ENCODE assay signal across 8 cellular contexts in genomic region chr1:109112652-109113285, GRCh38. TPM values are rescaled to one million over a fixed set of nuclear protein-coding genes. Genes with fewer than 3 reads are reported as not detected.
A peak's percentile ranks its signal among the peaks of the same experiment; 100 is the strongest.
DNase-seq lines count a peak whose midpoint lies in the region; ATAC-seq and TF ChIP-seq lines count a peak whose summit lies in the region.

No MANE protein-coding gene starts in this region.

- CTCF ChIA-PET in activated CD4-positive, alpha-beta T cell treated with anti-CD3 and anti-CD28 coated beads for 36 hours (lab: Charles Lee) = interaction anchor here (0.6 to 7.1 kb wide), 26 partner anchors 11 to 448 kb away, joined by 3 to 73 read pairs (median 4); partner anchors contain the start of genes CLCC1, SARS1, TAF13 and TMEM167B

- intact Hi-C loops in activated CD4-positive, alpha-beta T cell treated with anti-CD3 and anti-CD28 coated beads for 36 hours (cut with DNase I, micrococcal nuclease) = loop anchor here (1.0 to 5.0 kb wide), 12 partner anchors 12 to 420 kb away; partner anchors contain the start of genes CLCC1 (in 1 of the 2), GPSM2 (in 1 of the 2), PRPF38B (in 1 of the 2) and PSMA5 (in 1 of the 2)

- H3K4me1 Mint-ChIP-seq in activated CD4-positive, alpha-beta T cell treated with anti-CD3 and anti-CD28 coated beads for 36 hours = peaks cover 41% of the 10 kb centered on the region
- peaks cover 20% of the 10 kb centered on the region for H3K4me1 Mint-ChIP-seq in chondrocyte (ENCODE audit: low read depth)

- H3K4me3 Mint-ChIP-seq in activated CD4-positive, alpha-beta T cell treated with anti-CD3 and anti-CD28 coated beads for 36 hours = peak overlapping the region; percentile 71
- peak overlapping the region; percentile 67 for H3K4me3 Mint-ChIP-seq in chondrocyte (ENCODE audit: unreplicated experiment)

- POLR2A ChIA-PET in activated CD4-positive, alpha-beta T cell treated with anti-CD3 and anti-CD28 coated beads for 36 hours (lab: Charles Lee) = no interaction called here

- no peaks in the 10 kb centered on the region for H3K36me3 Mint-ChIP-seq in activated CD4-positive, alpha-beta T cell treated with anti-CD3 and anti-CD28 coated beads for 36 hours (ENCODE audit: low read depth)
- H3K36me3 Mint-ChIP-seq in chondrocyte (ENCODE audit: low read depth) = no peaks in the 10 kb centered on the region

- DNase-seq in 8988T (peak; percentile 82), NCI-H345 treated with DMSO at 0.1 percent for 48 hours (lab: John Stamatoyannopoulos, UW; ENCODE audit: unreplicated experiment) (peak; percentile 93), chondrocyte (ENCODE audit: low spot score) (peak; percentile 97), kidney tubule cell (ENCODE audit: low spot score) (peak; percentile 93)
- peak; percentile 95 for DNase-seq in activated CD4-positive, alpha-beta T cell treated with anti-CD3 and anti-CD28 coated beads for 36 hours
- DNase-seq in stimulated activated CD4-positive, alpha-beta T cell treated with anti-CD3 and anti-CD28 coated beads, Interleukin-1b, Interleukin-23, amount 100 ng/mL, for 1 hour (ENCODE audit: low read depth in 2 of 2) = peak; percentile 75 to 81

- peak overlapping the region; percentile 65 for H3K27ac Mint-ChIP-seq in activated CD4-positive, alpha-beta T cell treated with anti-CD3 and anti-CD28 coated beads for 36 hours
- peak overlapping the region; percentile 24 for H3K27ac Mint-ChIP-seq in chondrocyte (ENCODE audit: unreplicated experiment)

- H3K27me3 Mint-ChIP-seq in activated CD4-positive, alpha-beta T cell treated with anti-CD3 and anti-CD28 coated beads for 36 hours = no peaks in the 10 kb centered on the region
- peaks cover 33% of the 10 kb centered on the region for H3K27me3 Mint-ChIP-seq in chondrocyte (ENCODE audit: low read depth)

- H3K9me3 Mint-ChIP-seq in activated CD4-positive, alpha-beta T cell treated with anti-CD3 and anti-CD28 coated beads for 36 hours (ENCODE audit: low read depth) = no peaks in the 10 kb centered on the region
- H3K9me3 Mint-ChIP-seq in chondrocyte (ENCODE audit: low read depth) = no peaks in the 10 kb centered on the region

- TF ChIP-seq CTCF in chondrocyte (IDR thresholded peaks at IDR 0.05) = peak; percentile 97

- ATAC-seq in GM18511 (IDR thresholded peaks at IDR 0.05; ENCODE audit: unreplicated experiment) (peak; percentile 72), HG03159 (IDR thresholded peaks at IDR 0.05; ENCODE audit: unreplicated experiment) (peak; percentile 59)
- ATAC-seq in activated CD4-positive, alpha-beta T cell treated with anti-CD3 and anti-CD28 coated beads for 36 hours = peak; percentile 62

RNA-seq across cellular contexts. Expression of gene ELAPOR1, which starts 1.1 kb away (rescaled TPM):
- 1 to 10 TPM; 7.1 to 8.7 TPM for total RNA-seq in activated CD4-positive, alpha-beta T cell treated with anti-CD3 and anti-CD28 coated beads for 36 hours
- total RNA-seq in chondrocyte = 0.46 to 1.2 TPM (median 0.97 TPM) in 3 replicates

RNA-seq across cellular contexts. Expression of gene TMEM167B, which starts 22.2 kb away (rescaled TPM):
- total RNA-seq in activated CD4-positive, alpha-beta T cell treated with anti-CD3 and anti-CD28 coated beads for 36 hours = 10 to 100 TPM; 26.8 to 28.4 TPM
- total RNA-seq in chondrocyte = 37.2 to 40.3 TPM (median 38.4 TPM) in 3 replicates

RNA-seq across cellular contexts. Expression of gene TAF13, which starts 37.0 kb away (rescaled TPM):
- total RNA-seq in activated CD4-positive, alpha-beta T cell treated with anti-CD3 and anti-CD28 coated beads for 36 hours = 10 to 100 TPM; 12.1 to 20.1 TPM
- 82.9 to 101 TPM (median 87.8 TPM) in 3 replicates for total RNA-seq in chondrocyte

Comparison
In these comparisons a context has a peak if more than half of its experiments do, and no peak if none do; other contexts are left out.
1. Peak in every context shown above with its lines: DNase-seq and ATAC-seq.